In genomic region chr18:68017385-68017784, GRCh38 we compare ENCODE assay signal across 1 cellular context.
TF ChIP-seq lines count a peak whose summit lies in the region.

No MANE protein-coding gene starts in this region.

TF ChIP-seq in GM23338, 12 proteins besides CTCF, POLR2A, EP300 and RAD21 (continued from another document):
- TF ChIP-seq ZNF331 (CRISPR knock-in tag; IDR thresholded peaks at IDR 0.05; ENCODE audit: low read depth) = no peak
- TF ChIP-seq ZNF462 (CRISPR knock-in tag; IDR thresholded peaks at IDR 0.05) = no peak
- no peak for TF ChIP-seq NANOG (IDR thresholded peaks at IDR 0.05; ENCODE audit: borderline replicate concordance)
- TF ChIP-seq ETS1 (IDR thresholded peaks at IDR 0.05) = no peak
